ENCODE assay signal across 13 cellular contexts in the genomic region with DNA sequence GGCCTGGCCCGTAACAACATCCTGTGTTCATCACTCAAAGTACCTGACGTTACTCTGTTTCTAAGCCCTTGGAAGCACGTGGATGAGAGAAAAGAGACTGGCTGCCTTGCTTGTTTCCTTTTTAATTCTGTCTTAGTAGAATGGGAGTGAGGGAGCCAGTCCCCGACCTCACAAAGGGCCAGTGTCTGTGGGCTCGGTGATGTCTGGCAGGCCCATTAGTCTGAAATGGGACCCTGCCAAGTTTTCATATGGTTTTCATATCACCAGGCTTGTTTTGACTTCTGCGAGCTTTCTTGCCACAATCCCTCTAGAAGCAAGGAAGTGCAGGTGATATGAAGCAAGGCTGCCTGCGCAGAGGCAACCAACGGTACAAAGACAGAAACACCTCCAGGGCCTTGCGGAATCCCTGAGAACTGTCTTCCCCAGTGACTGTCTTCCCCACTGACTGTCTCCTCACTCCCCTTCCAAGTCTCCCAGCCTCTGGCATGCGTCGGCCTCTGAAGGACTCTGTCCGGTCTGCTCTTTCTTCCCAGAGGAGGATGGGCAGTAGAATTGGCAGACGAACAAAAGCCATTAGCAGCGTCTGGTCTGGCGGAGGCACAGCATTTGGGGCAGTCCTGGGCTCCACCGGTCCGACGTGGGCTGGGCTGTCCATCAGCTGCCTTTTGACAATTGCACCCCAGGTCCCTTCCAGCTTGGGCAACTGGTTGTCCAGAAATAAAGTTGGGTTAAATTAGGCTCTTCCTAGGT. TPM values are rescaled to one million over a fixed set of nuclear protein-coding genes. Genes with fewer than 3 reads are reported as not detected.
DNase-seq lines count a peak whose midpoint lies in the region; ATAC-seq and TF ChIP-seq lines count a peak whose summit lies in the region.
"Had no signal": no experiment of that assay in that cellular context is flagged by ENCODE, and none has a peak within 500 bp of the region (broad histone marks: within the 10 kb centered on the region; RNA-seq: fewer than 3 reads in every experiment).

No MANE protein-coding gene starts in this region.

- H3K27me3 ChIP-seq in BLaER1 (no peaks in the 10 kb centered on the region), psoas muscle (ENCODE audit: insufficient read depth in 3 of 3, low read length in 2 of 3) (no peaks in the 10 kb centered on the region), ascending aorta (no peaks in the 10 kb centered on the region)
- H3K27me3 ChIP-seq: upper lobe of left lung had no signal

- intact Hi-C loops in left ventricle myocardium superior (cut with micrococcal nuclease): no loop called here
- intact Hi-C loops in psoas muscle (cut with DNase I): no loop called here
- intact Hi-C loops in ascending aorta (cut with DNase I): loop anchor here (5.0 kb wide), 1 partner anchor 1645 kb away; no protein-coding TSS in a partner anchor

- H3K4me3 ChIP-seq in BLaER1 (no peak overlapping the region), psoas muscle (no peak overlapping the region), ascending aorta (no peak overlapping the region)
- H3K4me3 ChIP-seq: upper lobe of left lung had no signal

- H3K27ac ChIP-seq in BLaER1 (peak overlapping the region; percentile 48; the same call in 1 of the 2 replicates), psoas muscle (no peak overlapping the region), ascending aorta (no peak overlapping the region)
- H3K27ac ChIP-seq: upper lobe of left lung had no signal

- no peaks in the 10 kb centered on the region for H3K9me3 ChIP-seq in BLaER1
- no peaks in the 10 kb centered on the region for H3K9me3 ChIP-seq in psoas muscle
- no peaks in the 10 kb centered on the region for H3K9me3 ChIP-seq in ascending aorta
- H3K9me3 ChIP-seq: upper lobe of left lung had no signal

- H3K4me2 ChIP-seq in BLaER1: peak overlapping the region; percentile 69; the same call in 1 of the 2 replicates

- peak; percentile 61 for ATAC-seq in left ventricle myocardium superior
- ATAC-seq in psoas muscle: peak in 3 of 4 donors; percentile 41 to 57 (median 42)
- ATAC-seq in HG03135 (IDR thresholded peaks at IDR 0.05; ENCODE audit: unreplicated experiment): no peak
- ATAC-seq: activated naive CD8-positive, alpha-beta T cell treated with anti-CD3 and anti-CD28 coated beads, Interleukin-2, amount 50 U/mL, for 24 hours; natural killer cell had no signal

- H3K36me3 ChIP-seq in BLaER1: no peaks in the 10 kb centered on the region
- H3K36me3 ChIP-seq in psoas muscle (ENCODE audit: insufficient read depth in 1 of 2, low read depth in 1 of 2): no peaks in the 10 kb centered on the region
- H3K36me3 ChIP-seq in ascending aorta: no peaks in the 10 kb centered on the region
- H3K36me3 ChIP-seq: upper lobe of left lung had no signal

- H3K9ac ChIP-seq in BLaER1: no peak overlapping the region

- H3K4me1 ChIP-seq in BLaER1: peaks cover 27% of the 10 kb centered on the region
- peaks cover 33% of the 10 kb centered on the region for H3K4me1 ChIP-seq in psoas muscle
- no peaks in the 10 kb centered on the region for H3K4me1 ChIP-seq in ascending aorta

- TF ChIP-seq CTCF in psoas muscle (IDR thresholded peaks at IDR 0.05) (no peak), ascending aorta (IDR thresholded peaks at IDR 0.05) (no peak)

- no peaks in the 10 kb centered on the region for H4K20me1 ChIP-seq in BLaER1

- DNase-seq in amniotic epithelial cell (ENCODE audit: low read depth) (peak; percentile 39), left ventricle myocardium superior (peak; percentile 49), psoas muscle (no peak), ascending aorta (ENCODE audit: low spot score in 2 of 2) (no peak), ecto neural progenitor cell (ENCODE audit: low spot score) (no peak)
- no peak for DNase-seq in stimulated activated CD4-positive, alpha-beta T cell treated with anti-CD3 and anti-CD28 coated beads, Interleukin-4, amount 100 ng/mL, for 4 hours
- DNase-seq: activated naive CD8-positive, alpha-beta T cell treated with anti-CD3 and anti-CD28 coated beads, Interleukin-2, amount 50 U/mL, for 24 hours; EL; natural killer cell; SW 1271; upper lobe of left lung had no signal

- 25 to 33% (median 25%) methylated on average over 18 of the region's 18 CpGs for WGBS in psoas muscle, 3 donors

RNA-seq across cellular contexts. Expression of a gene that starts 20.2 kb away (rescaled TPM):
- 4.1 TPM for total RNA-seq in left ventricle myocardium superior
- 1 to 10 TPM in 1 of 4 donors, under 1 TPM in 2, not detected in 1; 0.26 to 1.8 (median 0.40) TPM for total RNA-seq in psoas muscle
- polyA plus RNA-seq in psoas muscle: under 1 TPM; 0.08 to 0.40 (median 0.09) TPM
- total RNA-seq in ascending aorta: not detected
- total RNA-seq: natural killer cell had no signal

Comparison
In these comparisons a context has a peak if more than half of its experiments do, and no peak if none do; other contexts are left out.
1. DNase-seq: peak in amniotic epithelial cell (single experiment) and left ventricle myocardium superior (single experiment); none in psoas muscle (0 of 2), ascending aorta (0 of 2), ecto neural progenitor cell (single experiment) and stimulated activated CD4-positive, alpha-beta T cell treated with anti-CD3 and anti-CD28 coated beads, Interleukin-4, amount 100 ng/mL, for 4 hours (0 of 2).